ENCODE assay signal across 8 cellular contexts in genomic region chr12:96906849-96907664, GRCh38. TPM values are rescaled to one million over a fixed set of nuclear protein-coding genes. Genes with fewer than 3 reads are reported as not detected.
DNase-seq lines count a peak whose midpoint lies in the region; ATAC-seq and TF ChIP-seq lines count a peak whose summit lies in the region.

NEDD1 (plus strand) TSS chr12:96907257; CDS start chr12:96909760, 2,503 bp downstream.

- no peak for TF ChIP-seq RAD21 in liver (IDR thresholded peaks at IDR 0.05)

- no peak for TF ChIP-seq CTCF in liver (IDR thresholded peaks at IDR 0.05; ENCODE audit: low read depth, low read length, missing input control)

- H3K9ac ChIP-seq in BLaER1 treated with 17β-estradiol and CSF1 and Interleukin-3, amounts not matched to agents 10 nM and 100 nM = peak within 1 kb of the TSS; percentile 86 to 94 (median 90)
- H3K9ac ChIP-seq in liver (ENCODE audit: low read depth in 1 of 2, low read length in 2 of 2) = peak within 1 kb of the TSS; percentile 85 to 95

- peaks cover 0 to 10% (median 0%) of the 10 kb centered on the region in 11 experiments; a peak in 3 of 22 replicates for H3K36me3 ChIP-seq in BLaER1 treated with 17β-estradiol and CSF1 and Interleukin-3, amounts not matched to agents 10 nM and 100 nM
- H3K36me3 ChIP-seq in liver (ENCODE audit: control insufficient read depth in 4 of 4, insufficient read depth in 3 of 4, low read depth in 1 of 4, low read length in 3 of 4) = no peaks in the 10 kb centered on the region

- H4K20me1 ChIP-seq in BLaER1 treated with 17β-estradiol and CSF1 and Interleukin-3, amounts not matched to agents 10 nM and 100 nM = peaks cover 0 to 3% (median 0%) of the 10 kb centered on the region in 11 experiments; a peak in 5 of 22 replicates

- H3K4me2 ChIP-seq in BLaER1 treated with 17β-estradiol and CSF1 and Interleukin-3, amounts not matched to agents 10 nM and 100 nM = peak within 1 kb of the TSS; percentile 77 to 93 (median 88)

- ATAC-seq in HG03432 (IDR thresholded peaks at IDR 0.05; ENCODE audit: unreplicated experiment) = peak; percentile 97

- no peaks in the 10 kb centered on the region for H3K9me3 ChIP-seq in BLaER1 treated with 17β-estradiol and CSF1 and Interleukin-3, amounts not matched to agents 10 nM and 100 nM (replicated peaks in 1 of 11)
- H3K9me3 ChIP-seq in liver (ENCODE audit: control insufficient read depth in 4 of 4, low read length in 3 of 4) = no peaks in the 10 kb centered on the region

- under 1% methylated on average over 68 of the region's 68 CpGs for WGBS in liver

- no peaks in the 10 kb centered on the region for H3K27me3 ChIP-seq in BLaER1 treated with 17β-estradiol and CSF1 and Interleukin-3, amounts not matched to agents 10 nM and 100 nM
- no peaks in the 10 kb centered on the region for H3K27me3 ChIP-seq in liver (ENCODE audit: control insufficient read depth in 4 of 4, insufficient read depth in 4 of 4, low read length in 3 of 4)

- peak within 1 kb of the TSS; percentile 78 to 91 (median 89) for H3K27ac ChIP-seq in BLaER1 treated with 17β-estradiol and CSF1 and Interleukin-3, amounts not matched to agents 10 nM and 100 nM
- peak within 1 kb of the TSS; percentile 64 to 78 for H3K27ac ChIP-seq in liver (ENCODE audit: low read depth in 1 of 2, low read length in 2 of 2)

- peak within 1 kb of the TSS; percentile 78 to 93 (median 87) for H3K4me3 ChIP-seq in BLaER1 treated with 17β-estradiol and CSF1 and Interleukin-3, amounts not matched to agents 10 nM and 100 nM
- H3K4me3 ChIP-seq in liver (ENCODE audit: low read depth in 1 of 3, low read length in 3 of 3) = peak within 1 kb of the TSS; percentile 84 to 94 (median 86)

- H3K4me1 ChIP-seq in BLaER1 treated with 17β-estradiol and CSF1 and Interleukin-3, amounts not matched to agents 10 nM and 100 nM = peaks cover 31 to 46% (median 42%) of the 10 kb centered on the region in 10 experiments
- peaks cover 0 to 11% (median 8%) of the 10 kb centered on the region in 4 donors for H3K4me1 ChIP-seq in liver (ENCODE audit: control insufficient read depth in 4 of 4, insufficient read depth in 4 of 4, low read length in 3 of 4)

- DNase-seq in GM19238 (ENCODE audit: insufficient read length, low spot score) (peak; percentile 83), NCI-H526 (lab: John Stamatoyannopoulos, UW) (peak; percentile 53 to 85), dermis microvascular lymphatic vessel endothelial cell (ENCODE audit: low read depth in 2 of 2) (peak; percentile 48 to 80)
- DNase-seq in activated CD4-positive, alpha-beta T cell treated with anti-CD3 and anti-CD28 coated beads, Interleukin-2, amount 50 U/mL, for 48 hours = peak; percentile 83 to 87
- DNase-seq in stimulated activated CD4-positive, alpha-beta T cell treated with anti-CD3 and anti-CD28 coated beads, Interleukin-4, amount 100 ng/mL, for 1 hour = peak; percentile 81

TF ChIP-seq in liver, 16 proteins besides CTCF, POLR2A, EP300 and RAD21:
- TF ChIP-seq GABPA (IDR thresholded peaks at IDR 0.05 in 1 of 2, conservative IDR thresholded peaks at IDR 0.05 in 1 of 2) (peak; percentile 70 to 90), FOXA1 (IDR thresholded peaks at IDR 0.05) (no peak), FOXA2 (IDR thresholded peaks at IDR 0.05) (peak; percentile 27), ZBTB33 (IDR thresholded peaks at IDR 0.05) (no peak)

RNA-seq across cellular contexts. Expression of gene NEDD1, which starts in this region (rescaled TPM):
- total RNA-seq in dermis microvascular lymphatic vessel endothelial cell (21.3 and 22.3 TPM in 2 replicates), liver (10 to 100 TPM in 1 of 2 donors, 1 to 10 TPM in 1; 5.4 to 28.9 TPM)
- 1 to 10 TPM; 2.4 TPM for polyA plus RNA-seq in liver

Comparison
In these comparisons a context has a peak if more than half of its experiments do, and no peak if none do; other contexts are left out.
1. Peak in every context shown above with its lines: DNase-seq, ATAC-seq, H3K4me3 ChIP-seq and H3K27ac ChIP-seq.